In genomic region chr14:20412876-20413784, GRCh38 we compare ENCODE assay signal across 8 cellular contexts. TPM values are rescaled to one million over a fixed set of nuclear protein-coding genes. Genes with fewer than 3 reads are reported as not detected.
DNase-seq lines count a peak whose midpoint lies in the region; ATAC-seq and FAIRE-seq lines count a peak whose summit lies in the region.

TEP1 (minus strand) TSS chr14:20413501; CDS start chr14:20408439, 5,062 bp downstream.

- H3K18ac ChIP-seq in mesenchymal stem cell (ENCODE audit: low read depth in 1 of 2, low read length in 2 of 2), result peak within 1 kb of the TSS; percentile 83 to 94

- peak within 1 kb of the TSS; percentile 67 for H2BK5ac ChIP-seq in mesenchymal stem cell (ENCODE audit: low read depth, low read length, poor library complexity, severe bottlenecking)

- peaks cover 2 to 16% of the 10 kb centered on the region in 2 donors for H3K36me3 Mint-ChIP-seq in CD4-positive, alpha-beta memory T cell

- H2AK5ac ChIP-seq in mesenchymal stem cell (ENCODE audit: low read length, severe bottlenecking), result no peak within 1 kb of the TSS

- peaks cover 32 to 53% (median 42%) of the 10 kb centered on the region in 4 donors for H3K4me1 Mint-ChIP-seq in CD4-positive, alpha-beta memory T cell

- H3K4ac ChIP-seq in mesenchymal stem cell (ENCODE audit: low read depth in 1 of 2, low read length in 2 of 2), result peak within 1 kb of the TSS; percentile 57 to 95

- no peaks in the 10 kb centered on the region for H3K9me3 Mint-ChIP-seq in CD4-positive, alpha-beta memory T cell

- H3K36me3 ChIP-seq in CD4-positive, alpha-beta memory T cell (ENCODE audit: insufficient read depth, low read length), result peaks cover 3% of the 10 kb centered on the region
- H3K36me3 ChIP-seq in endocrine pancreas (ENCODE audit: control insufficient read depth, insufficient read depth, low read length), result no peaks in the 10 kb centered on the region
- peaks cover 2 to 4% of the 10 kb centered on the region in 2 experiments for H3K36me3 ChIP-seq in mesenchymal stem cell (ENCODE audit: control insufficient read depth in 1 of 2, insufficient read depth in 2 of 2, low read depth in 1 of 2, low read length in 2 of 2)

- H3K14ac ChIP-seq in mesenchymal stem cell (ENCODE audit: low read length in 2 of 2), result peak within 1 kb of the TSS in 1 of 2 experiments; percentile 74

- 0% methylated on average over 36 of the region's 44 CpGs for WGBS in mesenchymal stem cell

- peak within 1 kb of the TSS; percentile 37 to 98 for H3K23ac ChIP-seq in mesenchymal stem cell (ENCODE audit: low read length in 2 of 2)

- peak within 1 kb of the TSS; percentile 97 for H4K91ac ChIP-seq in mesenchymal stem cell (ENCODE audit: low read length)

- H4K8ac ChIP-seq in mesenchymal stem cell (ENCODE audit: low read length), result peak within 1 kb of the TSS; percentile 93

- H3K4me3 Mint-ChIP-seq in CD4-positive, alpha-beta memory T cell, result peak within 1 kb of the TSS; percentile 92 to 100 (median 99)

- peak within 1 kb of the TSS; percentile 73 to 79 for H3K4me3 ChIP-seq in CD4-positive, alpha-beta memory T cell (ENCODE audit: low read length in 2 of 2)
- peak within 1 kb of the TSS; percentile 78 for H3K4me3 ChIP-seq in endocrine pancreas (ENCODE audit: control insufficient read depth, insufficient read depth, low read length)
- H3K4me3 ChIP-seq in mesenchymal stem cell (ENCODE audit: insufficient read depth in 1 of 2, low read depth in 1 of 2, low read length in 2 of 2), result peak within 1 kb of the TSS; percentile 89 to 97

- H3K27ac Mint-ChIP-seq in CD4-positive, alpha-beta memory T cell, result peak within 1 kb of the TSS; percentile 91 to 99 (median 96)

- CTCF ChIA-PET in CD4-positive, alpha-beta memory T cell (lab: Charles Lee; ENCODE audit: partially characterized antibody), result interaction anchor here (0.6 to 3.9 kb wide), 17 partner anchors 9 to 277 kb away, joined by 3 to 68 read pairs (median 12); partner anchors contain the start of genes APEX1, PARP2 and PIP4P1

- H3K9ac ChIP-seq in endocrine pancreas (ENCODE audit: control insufficient read depth, insufficient read depth, low read length) (peak within 1 kb of the TSS; percentile 93), mesenchymal stem cell (ENCODE audit: low read length) (peak within 1 kb of the TSS; percentile 95)

- no peaks in the 10 kb centered on the region for H3K27me3 Mint-ChIP-seq in CD4-positive, alpha-beta memory T cell

- peak within 1 kb of the TSS; percentile 85 for H3K27ac ChIP-seq in CD4-positive, alpha-beta memory T cell (ENCODE audit: low read depth, low read length)
- H3K27ac ChIP-seq in mesenchymal stem cell (ENCODE audit: low read length, poor library complexity, severe bottlenecking), result peak within 1 kb of the TSS; percentile 99

- peak; percentile 79 for ATAC-seq in GM19463 (IDR thresholded peaks at IDR 0.05; ENCODE audit: unreplicated experiment)

- peak within 1 kb of the TSS; percentile 68 for H2AFZ ChIP-seq in mesenchymal stem cell (ENCODE audit: low read depth, low read length)

- H3K79me1 ChIP-seq in mesenchymal stem cell (replicated peaks; ENCODE audit: low read length, poor library complexity, severe bottlenecking), result peaks cover 14% of the 10 kb centered on the region

- POLR2A ChIA-PET in CD4-positive, alpha-beta memory T cell (lab: Charles Lee; ENCODE audit: partially characterized antibody), result interaction anchor here (0.8 to 4.4 kb wide), 20 partner anchors 8 to 270 kb away, joined by 3 to 34 read pairs (median 4); partner anchors contain the start of genes APEX1, CCNB1IP1, OSGEP and PARP2

- peak within 1 kb of the TSS in 1 of 2 experiments; percentile 95 for H2BK12ac ChIP-seq in mesenchymal stem cell (ENCODE audit: low read length in 2 of 2)

- H2BK15ac ChIP-seq in mesenchymal stem cell (ENCODE audit: low read depth, poor library complexity, severe bottlenecking), result peak within 1 kb of the TSS; percentile 95

- H3K4me1 ChIP-seq in CD4-positive, alpha-beta memory T cell (ENCODE audit: insufficient read depth, low read length), result peaks cover 38% of the 10 kb centered on the region
- H3K4me1 ChIP-seq in endocrine pancreas (ENCODE audit: control insufficient read depth, insufficient read depth, low read length), result peaks cover 4% of the 10 kb centered on the region
- H3K4me1 ChIP-seq in mesenchymal stem cell (ENCODE audit: control insufficient read depth, insufficient read depth, low read depth, low read length), result no peaks in the 10 kb centered on the region

- peak within 1 kb of the TSS; percentile 70 for H3K4me2 ChIP-seq in mesenchymal stem cell (ENCODE audit: low read length, poor library complexity, severe bottlenecking)

- DNase-seq in CD4-positive, alpha-beta memory T cell, result peak; percentile 56 to 75 (median 65)
- peak; percentile 68 for DNase-seq in HTR-8/SVneo (ENCODE audit: insufficient read length, low spot score)
- peak; percentile 72 for DNase-seq in NOMO-1 treated with dmso at 0.1 percent for 144 hours (lab: John Stamatoyannopoulos, UW; ENCODE audit: unreplicated experiment)
- peak; percentile 52 to 65 (median 53) for DNase-seq in activated CD8-positive, alpha-beta memory T cell treated with anti-CD3 and anti-CD28 coated beads for 48 hours (ENCODE audit: low read depth in 2 of 3, low spot score in 2 of 3)
- DNase-seq in mesenchymal stem cell, result peak; percentile 93
- peak; percentile 61 for DNase-seq in stimulated activated CD8-positive, alpha-beta memory T cell treated with anti-CD3 and anti-CD28 coated beads, Interleukin-12 subunit alpha, Interleukin-12 subunit beta, amount 100 ng/mL, for 1 hour (ENCODE audit: low read depth)

- no peaks in the 10 kb centered on the region for H3K9me3 ChIP-seq in CD4-positive, alpha-beta memory T cell (ENCODE audit: control insufficient read depth in 1 of 2, low read length in 2 of 2)
- H3K9me3 ChIP-seq in endocrine pancreas (ENCODE audit: control insufficient read depth, low read length), result no peaks in the 10 kb centered on the region
- no peaks in the 10 kb centered on the region for H3K9me3 ChIP-seq in mesenchymal stem cell (ENCODE audit: control insufficient read depth, low read length)

- no peaks in the 10 kb centered on the region for H3K27me3 ChIP-seq in CD4-positive, alpha-beta memory T cell (ENCODE audit: insufficient read depth, low read length)
- no peaks in the 10 kb centered on the region for H3K27me3 ChIP-seq in endocrine pancreas (ENCODE audit: control insufficient read depth, insufficient read depth, low read length)
- H3K27me3 ChIP-seq in mesenchymal stem cell (ENCODE audit: control insufficient read depth in 1 of 2, insufficient read depth in 1 of 2, low read length in 2 of 2), result no peaks in the 10 kb centered on the region

- intact Hi-C loops in CD4-positive, alpha-beta memory T cell (cut with micrococcal nuclease), result loop anchor here (1.0 kb wide), 3 partner anchors 42 to 269 kb away; partner anchors contain the start of genes APEX1 and PARP2

- peak within 1 kb of the TSS; percentile 78 for H2BK120ac ChIP-seq in mesenchymal stem cell (ENCODE audit: low read depth, low read length)

- no peak for FAIRE-seq in HTR-8/SVneo (lab: Jason Lieb, UNC)

RNA-seq across cellular contexts. Expression of gene TEP1, which starts in this region (rescaled TPM):
- total RNA-seq in CD4-positive, alpha-beta memory T cell, result 10 to 100 TPM; 66.7 to 67.3 TPM
- polyA plus RNA-seq in CD4-positive, alpha-beta memory T cell, result 1 to 10 TPM in 1 of 2 donors, not detected in 1; 6.8 TPM
- polyA plus RNA-seq in mesenchymal stem cell (2013, experiment 1 of 2), result 10.7 TPM
- polyA plus RNA-seq in mesenchymal stem cell (2013, experiment 2 of 2), result 11.1 TPM

Comparison
In these comparisons a context has a peak if more than half of its experiments do, and no peak if none do; other contexts are left out.
1. Peak in every context shown above with its lines: DNase-seq, ATAC-seq, H3K4me3 ChIP-seq and H3K27ac ChIP-seq.